12 cellular contexts compared by ENCODE assay signal in genomic region chr18:13452448-13452811, GRCh38.
DNase-seq lines count a peak whose midpoint lies in the region; ATAC-seq, FAIRE-seq and TF ChIP-seq lines count a peak whose summit lies in the region.
"Had no signal": no experiment of that assay in that cellular context is flagged by ENCODE, and none has a peak within 500 bp of the region (broad histone marks: within the 10 kb centered on the region; RNA-seq: fewer than 3 reads in every experiment).

No MANE protein-coding gene starts in this region.

- ATAC-seq in HG03469 (IDR thresholded peaks at IDR 0.05; ENCODE audit: unreplicated experiment): no peak

- H3K4me2 ChIP-seq in BLaER1 (peak overlapping the region; percentile 94), H1 (ENCODE audit: insufficient read depth in 1 of 2, low read depth in 2 of 2, low read length in 2 of 2) (peak overlapping the region; percentile 40 to 44; a peak in 2 of 4 replicates)

- no peak for TF ChIP-seq RAD21 in H1 (IDR thresholded peaks at IDR 0.05 in 1 of 2, conservative IDR thresholded peaks at IDR 0.05 in 1 of 2; ENCODE audit: low read depth in 2 of 2, low read length in 2 of 2)

- peak overlapping the region; percentile 66 for H3K27ac ChIP-seq in BLaER1
- no peak overlapping the region for H3K27ac ChIP-seq in H1 (ENCODE audit: low read depth, low read length)

- H3K4me1 ChIP-seq in BLaER1 (peaks cover 100% of the 10 kb centered on the region), H1 (replicated peaks in 1 of 4; ENCODE audit: control insufficient read depth in 3 of 4, insufficient read depth in 4 of 4, low read length in 3 of 4) (peaks cover 7 to 27% (median 13%) of the 10 kb centered on the region in 4 experiments)

- peak overlapping the region; percentile 38 for H4K91ac ChIP-seq in H1 (replicated peaks; ENCODE audit: insufficient read length, low read length)

- H3K18ac ChIP-seq in H1 (ENCODE audit: extremely low read depth, low read length): peak overlapping the region; percentile 13; the same call in 1 of the 2 replicates

- no peak overlapping the region for H4K5ac ChIP-seq in H1 (ENCODE audit: insufficient read length, low read depth, low read length)

- H2AFZ ChIP-seq in H1 (ENCODE audit: low read length): no peak overlapping the region

- H4K8ac ChIP-seq in H1 (ENCODE audit: extremely low read depth, insufficient read depth, low read length): no peak overlapping the region

- POLR2A ChIA-PET in H1 (lab: Charles Lee; ENCODE audit: partially characterized antibody): no interaction called here

- no peak for TF ChIP-seq POLR2A in H1 (IDR thresholded peaks at IDR 0.05; ENCODE audit: control extremely low read depth in 1 of 2, low read depth in 2 of 2, low read length in 2 of 2)

- H2BK15ac ChIP-seq in H1 (ENCODE audit: low read length): no peak overlapping the region

- no peak for TF ChIP-seq EP300 in H1 (IDR thresholded peaks at IDR 0.05; ENCODE audit: borderline replicate concordance in 1 of 2, low read depth in 2 of 2, low read length in 2 of 2)

- H2BK20ac ChIP-seq in H1 (ENCODE audit: low read length): no peak overlapping the region

- H4K20me1 ChIP-seq in BLaER1: peaks cover 74% of the 10 kb centered on the region
- H4K20me1 ChIP-seq in H1 (replicated peaks in 1 of 2; ENCODE audit: control insufficient read depth in 1 of 2, insufficient read depth in 2 of 2, low read length in 2 of 2): no peaks in the 10 kb centered on the region

- H2BK12ac ChIP-seq in H1 (ENCODE audit: low read depth, low read length): 0 out of 2 replicates have a peak overlapping the region, but pooled peaks have one; percentile 27

- H2BK120ac ChIP-seq in H1 (replicated peaks; ENCODE audit: low read depth, low read length): peak overlapping the region; percentile 43

- no peak for TF ChIP-seq CTCF in H1 (IDR thresholded peaks at IDR 0.05; ENCODE audit: control extremely low read depth in 1 of 3, insufficient read depth in 1 of 3, low read depth in 1 of 3, low read length in 3 of 3)

- H3K56ac ChIP-seq in H1 (replicated peaks; ENCODE audit: insufficient read length, low read depth, low read length): no peak overlapping the region

- H3K9me3 ChIP-seq in BLaER1 (peaks cover under 1% of the 10 kb centered on the region), H1 (ENCODE audit: insufficient read depth in 2 of 2, low read depth in 1 of 2, low read length in 1 of 2) (no peaks in the 10 kb centered on the region)

- H3K14ac ChIP-seq in H1 (ENCODE audit: insufficient read length): no peak overlapping the region

- no peak overlapping the region for H3K23ac ChIP-seq in H1 (ENCODE audit: insufficient read length)

- FAIRE-seq in H1 (lab: Jason Lieb, UNC): no peak

- WGBS in H1 (ENCODE audit: extremely low coverage in 1 of 2, insufficient coverage in 1 of 2, insufficient read length in 1 of 2, insufficient replicate concordance in 2 of 2, low coverage in 1 of 2, low lambda C conversion rate in 2 of 2, missing lambda C conversion rate in 1 of 2), 2 experiments: 65% methylated on average over 5 of the region's 8 CpGs; no CpG with 5 or more reads in 1 of the 2 experiments

- CTCF ChIA-PET in H1 (lab: Charles Lee; ENCODE audit: partially characterized antibody): interaction anchor here (0.8 kb wide), 1 partner anchor 286 kb away, joined by 3 read pairs; no protein-coding TSS in a partner anchor

- no peak overlapping the region for H3K4me3 ChIP-seq in BLaER1
- H3K4me3 ChIP-seq in H1 (ENCODE audit: extremely low read depth in 1 of 4, insufficient read depth in 2 of 4, low read depth in 3 of 4, low read length in 4 of 4): no peak overlapping the region

- H3K79me1 ChIP-seq in H1 (ENCODE audit: low read depth, low read length): no peaks in the 10 kb centered on the region

- H3K9ac ChIP-seq in BLaER1 (peak overlapping the region; percentile 36; the same call in 1 of the 2 replicates), H1 (replicated peaks in 1 of 4; ENCODE audit: extremely low read depth in 1 of 4, low read depth in 3 of 4, low read length in 3 of 4) (no peak overlapping the region)

- H3K23me2 ChIP-seq in H1 (ENCODE audit: low read depth, low read length): no peaks in the 10 kb centered on the region

- H3K27me3 ChIP-seq in BLaER1 (no peaks in the 10 kb centered on the region), H1 (replicated peaks in 1 of 4; ENCODE audit: control insufficient read depth in 3 of 4, extremely low read depth in 1 of 4, insufficient read depth in 3 of 4, low read length in 3 of 4) (peaks cover 0 to 5% (median 1%) of the 10 kb centered on the region in 4 experiments; a peak in 1 of 7 replicates)

- peak; percentile 16 for DNase-seq in NCI-H2227 treated with DMSO at 0.1 percent for 48 hours (lab: John Stamatoyannopoulos, UW)
- DNase-seq in H1 (ENCODE audit: low read depth in 1 of 2, low spot score in 2 of 2): no peak
- DNase-seq in non-pigmented ciliary epithelial cell (ENCODE audit: low read depth): peak; percentile 55
- DNase-seq in NCI-H1092 treated with DMSO at 0.1 percent for 48 hours (lab: John Stamatoyannopoulos, UW): no peak
- no peak for DNase-seq in NCI-H345 treated with DMSO at 0.1 percent for 48 hours (lab: John Stamatoyannopoulos, UW; ENCODE audit: unreplicated experiment)
- DNase-seq in putamen (ENCODE audit: low spot score): no peak
- DNase-seq: DMS79 treated with DMSO at 0.1 percent for 48 hours; foreskin melanocyte; NCI-H2029 treated with DMSO at 0.1 percent for 48 hours; stimulated activated CD8-positive, alpha-beta memory T cell treated with anti-CD3 and anti-CD28 coated beads, Interleukin-4, amount 100 ng/mL, for 48 hours had no signal

- H3K79me2 ChIP-seq in H1 (ENCODE audit: control insufficient read depth in 1 of 2, insufficient read depth in 2 of 2, low read length in 2 of 2): no peaks in the 10 kb centered on the region

- H3K36me3 ChIP-seq in BLaER1: peaks cover 45% of the 10 kb centered on the region
- no peaks in the 10 kb centered on the region for H3K36me3 ChIP-seq in H1 (ENCODE audit: control insufficient read depth in 2 of 4, insufficient read depth in 4 of 4, low read length in 3 of 4)

- H3K4ac ChIP-seq in H1 (replicated peaks; ENCODE audit: insufficient read length, low read depth, low read length): no peak overlapping the region

- H2AK5ac ChIP-seq in H1 (ENCODE audit: low read depth, low read length): no peak overlapping the region

- no peak overlapping the region for H2BK5ac ChIP-seq in H1 (ENCODE audit: low read depth, low read length)

TF ChIP-seq in H1, 55 proteins besides CTCF, POLR2A, EP300 and RAD21:
- TF ChIP-seq HDAC2 (IDR thresholded peaks at IDR 0.05; ENCODE audit: borderline replicate concordance in 1 of 2, low read depth in 2 of 2, low read length in 2 of 2) (no peak), YY1 (IDR thresholded peaks at IDR 0.05; ENCODE audit: low read depth, low read length) (no peak), PHF8 (conservative IDR thresholded peaks at IDR 0.05; ENCODE audit: low read depth, low read length) (no peak)

Comparison
In these comparisons a context has a peak if more than half of its experiments do, and no peak if none do; other contexts are left out.
1. DNase-seq: peak in NCI-H2227 treated with DMSO at 0.1 percent for 48 hours (single experiment) and non-pigmented ciliary epithelial cell (single experiment); none in H1 (0 of 2), NCI-H1092 treated with DMSO at 0.1 percent for 48 hours (single experiment), NCI-H345 treated with DMSO at 0.1 percent for 48 hours (single experiment) and putamen (single experiment).